Comparison of ENCODE assay signal across 1 cellular context in the genomic region with DNA sequence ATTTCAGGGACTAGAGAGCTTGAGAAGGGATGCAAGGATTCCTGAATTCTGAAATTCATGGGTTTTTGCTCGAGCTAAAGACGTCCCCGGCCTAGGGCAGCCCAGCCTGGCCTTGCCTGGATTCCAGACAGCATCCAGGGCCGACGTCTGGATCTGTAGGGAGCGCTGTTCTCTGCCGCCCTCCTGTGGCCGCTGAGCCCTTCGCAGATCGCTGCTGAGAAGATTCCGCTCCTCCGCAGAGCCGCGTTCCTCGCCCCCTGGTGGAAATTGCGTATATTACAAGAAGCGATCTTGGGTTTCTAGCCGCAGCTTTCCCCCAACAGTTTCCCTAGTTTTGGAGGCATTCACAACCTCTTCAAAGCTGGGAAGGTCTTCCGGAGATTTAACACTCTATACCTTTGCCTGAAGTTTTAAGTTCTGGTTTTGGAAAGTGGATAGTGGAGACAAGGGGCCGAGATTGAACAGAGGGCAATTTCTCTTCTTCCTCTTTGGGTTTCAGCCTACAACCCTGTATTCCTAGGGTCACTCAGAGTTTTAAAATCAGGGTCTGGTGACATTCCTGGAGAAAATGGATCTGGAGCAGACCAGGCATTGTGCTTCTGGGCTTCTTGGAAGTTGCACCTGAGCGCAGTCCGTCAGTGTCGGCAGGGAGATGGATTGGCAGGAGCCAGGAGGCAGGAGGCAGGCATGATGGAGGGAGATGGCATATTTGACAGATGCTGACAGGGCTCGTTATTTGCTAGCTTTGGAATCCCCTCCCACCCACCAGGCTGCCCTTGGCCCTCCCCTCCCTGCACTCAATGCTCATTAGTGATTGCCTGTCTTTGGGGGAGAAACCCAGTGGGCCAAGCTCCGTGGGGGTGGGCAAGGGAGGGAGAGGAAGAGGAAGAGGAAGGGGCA.
TF ChIP-seq lines count a peak whose summit lies in the region.

No MANE protein-coding gene starts in this region.

TF ChIP-seq in HEK293, 187 proteins besides CTCF, POLR2A, EP300 and RAD21 (continued from another document and continues in another):
- no peak for TF ChIP-seq ZNF768 (tag by site-specific recombination; IDR thresholded peaks at IDR 0.05)
- TF ChIP-seq, protein P1, sequence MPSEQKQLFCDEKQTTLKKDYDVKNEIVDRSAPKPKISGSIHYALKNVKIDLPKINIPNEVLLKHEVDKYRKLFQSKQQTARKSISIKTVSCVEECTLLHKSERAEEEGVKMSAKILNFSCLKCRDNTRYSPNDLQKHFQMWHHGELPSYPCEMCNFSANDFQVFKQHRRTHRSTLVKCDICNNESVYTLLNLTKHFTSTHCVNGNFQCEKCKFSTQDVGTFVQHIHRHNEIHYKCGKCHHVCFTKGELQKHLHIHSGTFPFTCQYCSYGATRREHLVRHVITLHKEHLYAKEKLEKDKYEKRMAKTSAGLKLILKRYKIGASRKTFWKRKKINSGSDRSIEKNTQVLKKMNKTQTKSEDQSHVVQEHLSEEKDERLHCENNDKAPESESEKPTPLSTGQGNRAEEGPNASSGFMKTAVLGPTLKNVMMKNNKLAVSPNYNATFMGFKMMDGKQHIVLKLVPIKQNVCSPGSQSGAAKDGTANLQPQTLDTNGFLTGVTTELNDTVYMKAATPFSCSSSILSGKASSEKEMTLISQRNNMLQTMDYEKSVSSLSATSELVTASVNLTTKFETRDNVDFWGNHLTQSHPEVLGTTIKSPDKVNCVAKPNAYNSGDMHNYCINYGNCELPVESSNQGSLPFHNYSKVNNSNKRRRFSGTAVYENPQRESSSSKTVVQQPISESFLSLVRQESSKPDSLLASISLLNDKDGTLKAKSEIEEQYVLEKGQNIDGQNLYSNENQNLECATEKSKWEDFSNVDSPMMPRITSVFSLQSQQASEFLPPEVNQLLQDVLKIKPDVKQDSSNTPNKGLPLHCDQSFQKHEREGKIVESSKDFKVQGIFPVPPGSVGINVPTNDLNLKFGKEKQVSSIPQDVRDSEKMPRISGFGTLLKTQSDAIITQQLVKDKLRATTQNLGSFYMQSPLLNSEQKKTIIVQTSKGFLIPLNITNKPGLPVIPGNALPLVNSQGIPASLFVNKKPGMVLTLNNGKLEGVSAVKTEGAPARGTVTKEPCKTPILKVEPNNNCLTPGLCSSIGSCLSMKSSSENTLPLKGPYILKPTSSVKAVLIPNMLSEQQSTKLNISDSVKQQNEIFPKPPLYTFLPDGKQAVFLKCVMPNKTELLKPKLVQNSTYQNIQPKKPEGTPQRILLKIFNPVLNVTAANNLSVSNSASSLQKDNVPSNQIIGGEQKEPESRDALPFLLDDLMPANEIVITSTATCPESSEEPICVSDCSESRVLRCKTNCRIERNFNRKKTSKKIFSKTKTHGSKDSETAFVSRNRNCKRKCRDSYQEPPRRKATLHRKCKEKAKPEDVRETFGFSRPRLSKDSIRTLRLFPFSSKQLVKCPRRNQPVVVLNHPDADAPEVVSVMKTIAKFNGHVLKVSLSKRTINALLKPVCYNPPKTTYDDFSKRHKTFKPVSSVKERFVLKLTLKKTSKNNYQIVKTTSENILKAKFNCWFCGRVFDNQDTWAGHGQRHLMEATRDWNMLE (tag by site-specific recombination; conservative IDR thresholded peaks at IDR 0.05; ENCODE audit: low read depth): 0 out of 2 replicates have a peak, but pooled peaks have one; percentile 38
- TF ChIP-seq, protein P2, sequence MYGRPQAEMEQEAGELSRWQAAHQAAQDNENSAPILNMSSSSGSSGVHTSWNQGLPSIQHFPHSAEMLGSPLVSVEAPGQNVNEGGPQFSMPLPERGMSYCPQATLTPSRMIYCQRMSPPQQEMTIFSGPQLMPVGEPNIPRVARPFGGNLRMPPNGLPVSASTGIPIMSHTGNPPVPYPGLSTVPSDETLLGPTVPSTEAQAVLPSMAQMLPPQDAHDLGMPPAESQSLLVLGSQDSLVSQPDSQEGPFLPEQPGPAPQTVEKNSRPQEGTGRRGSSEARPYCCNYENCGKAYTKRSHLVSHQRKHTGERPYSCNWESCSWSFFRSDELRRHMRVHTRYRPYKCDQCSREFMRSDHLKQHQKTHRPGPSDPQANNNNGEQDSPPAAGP (tag by site-specific recombination; IDR thresholded peaks at IDR 0.05): 0 out of 2 replicates have a peak, but pooled peaks have one; percentile 61
- TF ChIP-seq TRIM28 (IDR thresholded peaks at IDR 0.05; ENCODE audit: borderline replicate concordance, low read length): no peak
- no peak for TF ChIP-seq ZNF24 (tag by site-specific recombination; IDR thresholded peaks at IDR 0.05)
- TF ChIP-seq ZNF132 (tag by site-specific recombination; IDR thresholded peaks at IDR 0.05; ENCODE audit: borderline replicate concordance): no peak
- TF ChIP-seq ZNF350 (tag by site-specific recombination; IDR thresholded peaks at IDR 0.05): no peak
- no peak for TF ChIP-seq ZNF670 (tag by site-specific recombination; IDR thresholded peaks at IDR 0.05; ENCODE audit: low read depth)
- no peak for TF ChIP-seq OVOL3 (tag by site-specific recombination; IDR thresholded peaks at IDR 0.05)
- TF ChIP-seq HIC1 (tag by site-specific recombination; IDR thresholded peaks at IDR 0.05): no peak
- TF ChIP-seq, protein P3, sequence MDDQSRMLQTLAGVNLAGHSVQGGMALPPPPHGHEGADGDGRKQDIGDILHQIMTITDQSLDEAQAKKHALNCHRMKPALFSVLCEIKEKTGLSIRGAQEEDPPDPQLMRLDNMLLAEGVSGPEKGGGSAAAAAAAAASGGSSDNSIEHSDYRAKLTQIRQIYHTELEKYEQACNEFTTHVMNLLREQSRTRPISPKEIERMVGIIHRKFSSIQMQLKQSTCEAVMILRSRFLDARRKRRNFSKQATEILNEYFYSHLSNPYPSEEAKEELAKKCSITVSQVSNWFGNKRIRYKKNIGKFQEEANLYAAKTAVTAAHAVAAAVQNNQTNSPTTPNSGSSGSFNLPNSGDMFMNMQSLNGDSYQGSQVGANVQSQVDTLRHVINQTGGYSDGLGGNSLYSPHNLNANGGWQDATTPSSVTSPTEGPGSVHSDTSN (CRISPR knock-in tag; IDR thresholded peaks at IDR 0.05): no peak
- TF ChIP-seq, protein P4, sequence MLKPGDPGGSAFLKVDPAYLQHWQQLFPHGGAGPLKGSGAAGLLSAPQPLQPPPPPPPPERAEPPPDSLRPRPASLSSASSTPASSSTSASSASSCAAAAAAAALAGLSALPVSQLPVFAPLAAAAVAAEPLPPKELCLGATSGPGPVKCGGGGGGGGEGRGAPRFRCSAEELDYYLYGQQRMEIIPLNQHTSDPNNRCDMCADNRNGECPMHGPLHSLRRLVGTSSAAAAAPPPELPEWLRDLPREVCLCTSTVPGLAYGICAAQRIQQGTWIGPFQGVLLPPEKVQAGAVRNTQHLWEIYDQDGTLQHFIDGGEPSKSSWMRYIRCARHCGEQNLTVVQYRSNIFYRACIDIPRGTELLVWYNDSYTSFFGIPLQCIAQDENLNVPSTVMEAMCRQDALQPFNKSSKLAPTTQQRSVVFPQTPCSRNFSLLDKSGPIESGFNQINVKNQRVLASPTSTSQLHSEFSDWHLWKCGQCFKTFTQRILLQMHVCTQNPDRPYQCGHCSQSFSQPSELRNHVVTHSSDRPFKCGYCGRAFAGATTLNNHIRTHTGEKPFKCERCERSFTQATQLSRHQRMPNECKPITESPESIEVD (tag by site-specific recombination; IDR thresholded peaks at IDR 0.05): no peak
- no peak for TF ChIP-seq ZFP41 (tag by site-specific recombination; IDR thresholded peaks at IDR 0.05; ENCODE audit: borderline replicate concordance)
- TF ChIP-seq, protein P5, sequence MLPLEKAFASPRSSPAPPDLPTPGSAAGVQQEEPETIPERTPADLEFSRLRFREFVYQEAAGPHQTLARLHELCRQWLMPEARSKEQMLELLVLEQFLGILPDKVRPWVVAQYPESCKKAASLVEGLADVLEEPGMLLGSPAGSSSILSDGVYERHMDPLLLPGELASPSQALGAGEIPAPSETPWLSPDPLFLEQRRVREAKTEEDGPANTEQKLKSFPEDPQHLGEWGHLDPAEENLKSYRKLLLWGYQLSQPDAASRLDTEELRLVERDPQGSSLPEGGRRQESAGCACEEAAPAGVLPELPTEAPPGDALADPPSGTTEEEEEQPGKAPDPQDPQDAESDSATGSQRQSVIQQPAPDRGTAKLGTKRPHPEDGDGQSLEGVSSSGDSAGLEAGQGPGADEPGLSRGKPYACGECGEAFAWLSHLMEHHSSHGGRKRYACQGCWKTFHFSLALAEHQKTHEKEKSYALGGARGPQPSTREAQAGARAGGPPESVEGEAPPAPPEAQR (tag by site-specific recombination; IDR thresholded peaks at IDR 0.05): no peak
- no peak for TF ChIP-seq BCL11A (tag by site-specific recombination; IDR thresholded peaks at IDR 0.05; ENCODE audit: low read depth)
- TF ChIP-seq ZNF521 (tag by site-specific recombination; IDR thresholded peaks at IDR 0.05): no peak
- no peak for TF ChIP-seq ZNF530 (tag by site-specific recombination; IDR thresholded peaks at IDR 0.05; ENCODE audit: low read depth)
- no peak for TF ChIP-seq ZBTB21 (tag by site-specific recombination; IDR thresholded peaks at IDR 0.05)
- TF ChIP-seq ZNF112 (tag by site-specific recombination; IDR thresholded peaks at IDR 0.05): no peak
- TF ChIP-seq ZNF248 (tag by site-specific recombination; IDR thresholded peaks at IDR 0.05): no peak
- TF ChIP-seq ZNF660 (tag by site-specific recombination; IDR thresholded peaks at IDR 0.05): peak; percentile 98; the same call in 1 of the 2 replicates
- TF ChIP-seq ZBTB10 (tag by site-specific recombination; IDR thresholded peaks at IDR 0.05): no peak
- no peak for TF ChIP-seq RBAK (tag by site-specific recombination; IDR thresholded peaks at IDR 0.05)
- TF ChIP-seq AEBP2 (tag by site-specific recombination; IDR thresholded peaks at IDR 0.05; ENCODE audit: borderline replicate concordance): no peak
- TF ChIP-seq, protein P6, sequence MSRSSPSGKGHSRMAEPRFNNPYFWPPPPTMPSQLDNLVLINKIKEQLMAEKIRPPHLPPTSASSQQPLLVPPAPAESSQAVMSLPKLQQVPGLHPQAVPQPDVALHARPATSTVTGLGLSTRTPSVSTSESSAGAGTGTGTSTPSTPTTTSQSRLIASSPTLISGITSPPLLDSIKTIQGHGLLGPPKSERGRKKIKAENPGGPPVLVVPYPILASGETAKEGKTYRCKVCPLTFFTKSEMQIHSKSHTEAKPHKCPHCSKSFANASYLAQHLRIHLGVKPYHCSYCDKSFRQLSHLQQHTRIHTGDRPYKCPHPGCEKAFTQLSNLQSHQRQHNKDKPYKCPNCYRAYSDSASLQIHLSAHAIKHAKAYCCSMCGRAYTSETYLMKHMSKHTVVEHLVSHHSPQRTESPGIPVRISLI (tag by site-specific recombination; IDR thresholded peaks at IDR 0.05): no peak
- no peak for TF ChIP-seq ZNF560 (tag by site-specific recombination; IDR thresholded peaks at IDR 0.05; ENCODE audit: borderline replicate concordance)
